ENCODE assay signal across 17 cellular contexts in the genomic region with DNA sequence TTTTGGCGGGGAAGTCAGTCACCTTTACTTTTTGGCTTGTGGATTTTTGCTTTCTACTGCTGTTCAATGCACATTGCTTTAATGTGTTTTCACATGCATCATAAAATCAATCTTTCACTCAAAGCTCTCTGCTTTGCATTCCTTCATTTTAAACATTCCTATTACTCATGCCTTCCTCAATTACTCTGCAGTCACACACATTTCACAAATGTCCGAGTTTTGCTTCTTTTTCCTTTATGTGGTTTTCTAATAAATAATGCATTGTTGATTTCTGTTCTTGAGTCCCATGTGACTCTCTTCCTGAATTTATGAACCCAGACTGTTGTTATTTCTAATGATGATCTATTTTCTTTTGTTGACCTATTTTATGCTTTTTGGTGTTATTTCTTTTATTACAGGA.
"Had no signal": no experiment of that assay in that cellular context is flagged by ENCODE, and none has a peak within 500 bp of the region (broad histone marks: within the 10 kb centered on the region; RNA-seq: fewer than 3 reads in every experiment).

No MANE protein-coding gene starts in this region.

- ATAC-seq: activated T-helper 17 cell treated with anti-CD3 and anti-CD28 coated beads, Interleukin-2, amount 50 U/mL, for 72 hours; left cardiac atrium; naive thymus-derived CD8-positive, alpha-beta T cell; sciatic nerve; stimulated activated naive B cell treated with anti-CD40 and anti-IgM and Interleukin-4, amounts not matched to agents 10 μg/mL and 1 μg/mL and 100 μg/mL, for 72 hours; T-cell; WTC11 had no signal

- H3K36me3 Mint-ChIP-seq: activated naive CD8-positive, alpha-beta T cell treated with anti-CD3 and anti-CD28 coated beads, Interleukin-2, amount 10 ng/mL, durations not matched to agents 7 days and 5 days; brain; naive thymus-derived CD8-positive, alpha-beta T cell; stimulated activated naive B cell treated with anti-CD40 and anti-IgM and Interleukin-4, amounts not matched to agents 10 μg/mL and 1 μg/mL and 100 μg/mL, for 72 hours; T-cell; WTC11 had no signal

- H3K9me3 Mint-ChIP-seq: activated CD4-positive, alpha-beta memory T cell treated with anti-CD3 and anti-CD28 coated beads, Interleukin-2, amount 10 ng/mL, durations not matched to agents 7 days and 5 days; activated naive CD8-positive, alpha-beta T cell treated with anti-CD3 and anti-CD28 coated beads, Interleukin-2, amount 10 ng/mL, durations not matched to agents 7 days and 5 days; activated T-helper 17 cell treated with anti-CD3 and anti-CD28 coated beads, Interleukin-2, amount 50 U/mL, for 72 hours; naive thymus-derived CD8-positive, alpha-beta T cell; stimulated activated naive B cell treated with anti-CD40 and anti-IgM and Interleukin-4, amounts not matched to agents 10 μg/mL and 1 μg/mL and 100 μg/mL, for 72 hours; T-cell; WTC11 had no signal

- H3K4me1 ChIP-seq: colonic mucosa, parathyroid adenoma, thyroid gland had no signal

- H3K27me3 ChIP-seq: colonic mucosa, thyroid gland had no signal

- DNase-seq: activated CD4-positive, alpha-beta memory T cell treated with anti-CD3 and anti-CD28 coated beads, Interleukin-2, amount 10 ng/mL, durations not matched to agents 7 days and 5 days; activated CD4-positive, alpha-beta T cell treated with anti-CD3 and anti-CD28 coated beads for 4 hours; activated naive CD4-positive, alpha-beta T cell treated with Interleukin-2 at 50 U/mL for 16 hours; activated naive CD8-positive, alpha-beta T cell treated with anti-CD3 and anti-CD28 coated beads, Interleukin-2, amount 10 ng/mL, durations not matched to agents 7 days and 5 days; activated T-cell treated with anti-CD3 and anti-CD28 coated beads, Interleukin-2, amount 50 U/mL, for 1 hour; colonic mucosa; left cardiac atrium; mesendoderm; naive thymus-derived CD8-positive, alpha-beta T cell; stimulated activated naive B cell treated with anti-CD40 and anti-IgM and Interleukin-4, amounts not matched to agents 10 μg/mL and 1 μg/mL and 100 μg/mL, for 72 hours; T-cell; thyroid gland had no signal

- H3K27ac ChIP-seq: colonic mucosa, parathyroid adenoma, thyroid gland had no signal

- H3K4me1 Mint-ChIP-seq: activated naive CD8-positive, alpha-beta T cell treated with anti-CD3 and anti-CD28 coated beads, Interleukin-2, amount 10 ng/mL, durations not matched to agents 7 days and 5 days; T-cell had no signal

- H3K27ac Mint-ChIP-seq: activated CD4-positive, alpha-beta memory T cell treated with anti-CD3 and anti-CD28 coated beads, Interleukin-2, amount 10 ng/mL, durations not matched to agents 7 days and 5 days; activated naive CD8-positive, alpha-beta T cell treated with anti-CD3 and anti-CD28 coated beads, Interleukin-2, amount 10 ng/mL, durations not matched to agents 7 days and 5 days; activated T-helper 17 cell treated with anti-CD3 and anti-CD28 coated beads, Interleukin-2, amount 50 U/mL, for 72 hours; brain; naive thymus-derived CD8-positive, alpha-beta T cell; stimulated activated naive B cell treated with anti-CD40 and anti-IgM and Interleukin-4, amounts not matched to agents 10 μg/mL and 1 μg/mL and 100 μg/mL, for 72 hours; T-cell; WTC11 had no signal

- H3K9me3 ChIP-seq: colonic mucosa, thyroid gland had no signal

- H3K4me3 ChIP-seq: colonic mucosa, thyroid gland had no signal

- H3K4me3 Mint-ChIP-seq: activated CD4-positive, alpha-beta memory T cell treated with anti-CD3 and anti-CD28 coated beads, Interleukin-2, amount 10 ng/mL, durations not matched to agents 7 days and 5 days; activated naive CD8-positive, alpha-beta T cell treated with anti-CD3 and anti-CD28 coated beads, Interleukin-2, amount 10 ng/mL, durations not matched to agents 7 days and 5 days; activated T-helper 17 cell treated with anti-CD3 and anti-CD28 coated beads, Interleukin-2, amount 50 U/mL, for 72 hours; brain; naive thymus-derived CD8-positive, alpha-beta T cell; stimulated activated naive B cell treated with anti-CD40 and anti-IgM and Interleukin-4, amounts not matched to agents 10 μg/mL and 1 μg/mL and 100 μg/mL, for 72 hours; T-cell; WTC11 had no signal
